14 cellular contexts compared by ENCODE assay signal in the genomic region with DNA sequence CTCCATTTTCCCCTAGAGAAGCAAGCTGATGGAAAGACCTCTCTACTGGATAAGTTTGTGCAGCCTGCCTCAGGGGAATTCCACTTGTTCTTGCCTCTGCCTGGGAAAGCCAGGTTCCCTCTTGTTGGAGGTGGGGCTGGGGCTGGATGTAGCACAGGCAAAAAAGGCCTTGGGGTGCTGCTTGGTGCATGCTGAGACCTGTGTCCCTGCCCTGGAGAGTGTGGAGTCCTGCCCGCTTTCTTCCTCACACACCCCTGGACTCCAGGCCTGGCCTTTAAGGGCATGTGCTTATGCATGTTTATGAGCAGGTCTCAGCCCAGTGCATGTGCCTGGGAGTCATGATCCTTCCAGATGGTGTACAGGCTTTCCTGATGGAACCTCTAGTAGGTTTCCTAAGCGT. TPM values are rescaled to one million over a fixed set of nuclear protein-coding genes. Genes with fewer than 3 reads are reported as not detected.
A peak's percentile ranks its signal among the peaks of the same experiment; 100 is the strongest.
DNase-seq lines count a peak whose midpoint lies in the region; ATAC-seq and TF ChIP-seq lines count a peak whose summit lies in the region.
"Had no signal": no experiment of that assay in that cellular context is flagged by ENCODE, and none has a peak within 500 bp of the region (broad histone marks: within the 10 kb centered on the region; RNA-seq: fewer than 3 reads in every experiment).

No MANE protein-coding gene starts in this region.

- peaks cover 12% of the 10 kb centered on the region for H3K4me1 Mint-ChIP-seq in activated naive CD4-positive, alpha-beta T cell treated with anti-CD3 and anti-CD28 coated beads for 36 hours (ENCODE audit: low read depth)

- H3K4me2 ChIP-seq in mammary epithelial cell (ENCODE audit: insufficient read depth, low read depth, low read length), result peak overlapping the region; percentile 56

- H4K20me1 ChIP-seq in mammary epithelial cell (ENCODE audit: insufficient read depth, low read length), result no peaks in the 10 kb centered on the region

- peaks cover 71% of the 10 kb centered on the region for H3K79me2 ChIP-seq in mammary epithelial cell (ENCODE audit: insufficient read depth, low read length)

- TF ChIP-seq POLR2A in vagina (IDR thresholded peaks at IDR 0.05), result no peak

- H3K9me3 ChIP-seq in mammary epithelial cell (replicated peaks; ENCODE audit: insufficient read depth, low read length), result no peaks in the 10 kb centered on the region
- no peaks in the 10 kb centered on the region for H3K9me3 ChIP-seq in mucosa of descending colon
- no peaks in the 10 kb centered on the region for H3K9me3 ChIP-seq in vagina
- H3K9me3 ChIP-seq: spleen had no signal

- H3K4me3 Mint-ChIP-seq in activated naive CD4-positive, alpha-beta T cell treated with anti-CD3 and anti-CD28 coated beads for 36 hours, result no peak overlapping the region
- H3K4me3 Mint-ChIP-seq: activated T-cell treated with anti-CD3 and anti-CD28 coated beads, Interleukin-2, amount 50 U/mL, for 4 hours; natural killer cell had no signal

- peak overlapping the region; percentile 72 to 93 for H3K27ac Mint-ChIP-seq in activated naive CD4-positive, alpha-beta T cell treated with anti-CD3 and anti-CD28 coated beads, Interleukin-2, amount 50 U/mL, for 72 hours
- H3K27ac Mint-ChIP-seq in activated naive CD4-positive, alpha-beta T cell treated with anti-CD3 and anti-CD28 coated beads for 36 hours, result no peak overlapping the region

- no peaks in the 10 kb centered on the region for H3K9me3 Mint-ChIP-seq in activated naive CD4-positive, alpha-beta T cell treated with anti-CD3 and anti-CD28 coated beads, Interleukin-2, amount 50 U/mL, for 72 hours
- H3K9me3 Mint-ChIP-seq in activated naive CD4-positive, alpha-beta T cell treated with anti-CD3 and anti-CD28 coated beads for 36 hours, result no peaks in the 10 kb centered on the region
- H3K9me3 Mint-ChIP-seq: activated T-cell treated with anti-CD3 and anti-CD28 coated beads, Interleukin-2, amount 50 U/mL, for 4 hours; natural killer cell had no signal

- H3K27ac ChIP-seq in mammary epithelial cell (ENCODE audit: insufficient read depth, low read depth, low read length), result peak overlapping the region; percentile 98
- peak overlapping the region; percentile 72 for H3K27ac ChIP-seq in vagina
- H3K27ac ChIP-seq: spleen, VCaP had no signal

- dilution Hi-C loops in mammary epithelial cell (cut with HindIII; ENCODE audit: low sequenced_read_pairs), result no loop called here

- intact Hi-C loops in activated naive CD4-positive, alpha-beta T cell treated with anti-CD3 and anti-CD28 coated beads for 36 hours (cut with micrococcal nuclease), result no loop called here
- intact Hi-C loops in mammary epithelial cell (cut with micrococcal nuclease) (loop anchor here (1.0 kb wide), 1 partner anchor 15 kb away; no protein-coding TSS in a partner anchor), mucosa of descending colon (cut with DNase I, micrococcal nuclease) (no loop called here), vagina (cut with DNase I) (no loop called here)

- peak overlapping the region; percentile 80 for H3K9ac ChIP-seq in mammary epithelial cell (ENCODE audit: insufficient read depth, low read length)

- no peak for TF ChIP-seq CTCF in mammary epithelial cell (conservative IDR thresholded peaks at IDR 0.05 in 1 of 2, IDR thresholded peaks at IDR 0.05 in 1 of 2; ENCODE audit: extremely low read depth in 1 of 2, insufficient read depth in 1 of 2, low read depth in 1 of 2, low read length in 2 of 2)
- TF ChIP-seq CTCF in mucosa of descending colon (IDR thresholded peaks at IDR 0.05), result no peak
- no peak for TF ChIP-seq CTCF in vagina (IDR thresholded peaks at IDR 0.05)

- DNase-seq in activated naive CD4-positive, alpha-beta T cell treated with anti-CD3 and anti-CD28 coated beads, Interleukin-2, amount 50 U/mL, for 72 hours (ENCODE audit: low spot score in 2 of 2), result no peak
- DNase-seq in activated naive CD4-positive, alpha-beta T cell treated with anti-CD3 and anti-CD28 coated beads for 36 hours, result no peak
- DNase-seq in mammary epithelial cell (peak; percentile 99), mucosa of descending colon (no peak), vagina (ENCODE audit: extremely low spot score in 2 of 2) (peak in 1 of 2 donors; percentile 89)
- DNase-seq: activated T-cell treated with anti-CD3 and anti-CD28 coated beads, Interleukin-2, amount 50 U/mL, for 4 hours; EL; natural killer cell; NCI-H187; spleen had no signal

- BruUV-seq in mammary epithelial cell (replicated peaks; lab: Mats Ljungman, UMichigan), result no TSS peak

- 10% methylated on average over 2 of the region's 2 CpGs for WGBS in mammary epithelial cell (ENCODE audit: low coverage, missing lambda C conversion rate)

- CTCF ChIA-PET in activated naive CD4-positive, alpha-beta T cell treated with anti-CD3 and anti-CD28 coated beads for 36 hours (lab: Charles Lee), result interaction anchor here (4.3 kb wide), 1 partner anchor 30 kb away, joined by 36 read pairs; the partner anchor contains the start of gene MAPKBP1
- CTCF ChIA-PET in mammary epithelial cell (lab: Charles Lee; ENCODE audit: low non-redundant PET), result interaction anchor here (0.6 to 1.0 kb wide), 2 partner anchors 30 kb away, joined by 3 to 5 read pairs; partner anchors contain the start of gene MAPKBP1

- H3K27me3 ChIP-seq in mammary epithelial cell (ENCODE audit: insufficient read depth, low read length) (no peaks in the 10 kb centered on the region), vagina (no peaks in the 10 kb centered on the region)
- H3K27me3 ChIP-seq: spleen had no signal

- peaks cover 7 to 8% of the 10 kb centered on the region in 2 donors for H3K36me3 Mint-ChIP-seq in activated naive CD4-positive, alpha-beta T cell treated with anti-CD3 and anti-CD28 coated beads, Interleukin-2, amount 50 U/mL, for 72 hours
- peaks cover 4% of the 10 kb centered on the region for H3K36me3 Mint-ChIP-seq in activated naive CD4-positive, alpha-beta T cell treated with anti-CD3 and anti-CD28 coated beads for 36 hours (ENCODE audit: low read depth)
- H3K36me3 Mint-ChIP-seq: natural killer cell had no signal

- peaks cover 78% of the 10 kb centered on the region for H3K4me1 ChIP-seq in mammary epithelial cell (ENCODE audit: insufficient read depth, low read length)
- H3K4me1 ChIP-seq in mucosa of descending colon (ENCODE audit: low read depth), result no peaks in the 10 kb centered on the region
- H3K4me1 ChIP-seq in vagina, result peaks cover 48% of the 10 kb centered on the region

- no peaks in the 10 kb centered on the region for H3K27me3 Mint-ChIP-seq in activated naive CD4-positive, alpha-beta T cell treated with anti-CD3 and anti-CD28 coated beads for 36 hours (ENCODE audit: low read depth)

- in situ Hi-C loops in mammary epithelial cell (cut with MboI; ENCODE audit: low sequenced_read_pairs in 2 of 2), result no loop called here

- no peak for ATAC-seq in activated naive CD4-positive, alpha-beta T cell treated with anti-CD3 and anti-CD28 coated beads, Interleukin-2, amount 50 U/mL, for 72 hours
- ATAC-seq in mucosa of descending colon (peak; percentile 16), GM19397 (IDR thresholded peaks at IDR 0.05; ENCODE audit: unreplicated experiment) (no peak), GM18861 (IDR thresholded peaks at IDR 0.05; ENCODE audit: unreplicated experiment) (no peak), GM19351 (IDR thresholded peaks at IDR 0.05; ENCODE audit: unreplicated experiment) (no peak)
- ATAC-seq: natural killer cell had no signal

- no peak overlapping the region for H3K4me3 ChIP-seq in mammary epithelial cell (replicated peaks in 1 of 3; ENCODE audit: insufficient read depth in 1 of 3, low read depth in 2 of 3, low read length in 3 of 3)
- no peak overlapping the region for H3K4me3 ChIP-seq in mucosa of descending colon
- H3K4me3 ChIP-seq in vagina, result no peak overlapping the region
- H3K4me3 ChIP-seq: spleen had no signal

- H3K36me3 ChIP-seq in mammary epithelial cell (ENCODE audit: insufficient read depth, low read length) (peaks cover 9% of the 10 kb centered on the region), mucosa of descending colon (ENCODE audit: low read depth) (no peaks in the 10 kb centered on the region), vagina (peaks cover 0 to 13% of the 10 kb centered on the region in 2 donors)

- no peak overlapping the region for H2AFZ ChIP-seq in mammary epithelial cell (ENCODE audit: low read depth, low read length)

RNA-seq across cellular contexts. Expression of gene JMJD7, which starts 23.5 kb away (rescaled TPM):
- total RNA-seq in activated naive CD4-positive, alpha-beta T cell treated with anti-CD3 and anti-CD28 coated beads, Interleukin-2, amount 50 U/mL, for 72 hours, result 10 to 100 TPM; 13.5 to 17.7 TPM
- total RNA-seq in activated naive CD4-positive, alpha-beta T cell treated with anti-CD3 and anti-CD28 coated beads for 36 hours, result 10 to 100 TPM; 18.7 to 19.8 TPM
- 10 to 100 TPM in 1 of 2 donors, 1 to 10 TPM in 1; 5.8 to 22.3 TPM for total RNA-seq in mammary epithelial cell
- 21.5 TPM for polyA plus RNA-seq in mammary epithelial cell
- polyA minus RNA-seq in mammary epithelial cell, result 6.9 TPM
- total RNA-seq in mucosa of descending colon, result 10 to 100 TPM in 2 of 3 donors, 1 to 10 TPM in 1; 9.8 to 15.2 (median 10.8) TPM
- total RNA-seq in vagina, result 26.3 TPM

RNA-seq across cellular contexts. Expression of gene MAPKBP1, which starts 30.1 kb away (rescaled TPM):
- total RNA-seq in activated naive CD4-positive, alpha-beta T cell treated with anti-CD3 and anti-CD28 coated beads, Interleukin-2, amount 50 U/mL, for 72 hours, result 10 to 100 TPM; 31.0 to 31.3 TPM
- total RNA-seq in activated naive CD4-positive, alpha-beta T cell treated with anti-CD3 and anti-CD28 coated beads for 36 hours, result 10 to 100 TPM; 13.8 to 13.9 TPM
- total RNA-seq in mammary epithelial cell, result 100 to 1,000 TPM in 1 of 2 donors, 10 to 100 TPM in 1; 41.3 to 109 TPM
- polyA plus RNA-seq in mammary epithelial cell, result 13.2 TPM
- polyA minus RNA-seq in mammary epithelial cell, result 128 TPM
- 10 to 100 TPM; 15.2 to 35.5 (median 16.0) TPM for total RNA-seq in mucosa of descending colon
- total RNA-seq in vagina, result 35.8 TPM

RNA-seq across cellular contexts. Expression of gene PLA2G4B, which starts 34.3 kb away (rescaled TPM):
- total RNA-seq in activated naive CD4-positive, alpha-beta T cell treated with anti-CD3 and anti-CD28 coated beads, Interleukin-2, amount 50 U/mL, for 72 hours, result 1 to 10 TPM; 8.3 to 9.4 TPM
- total RNA-seq in activated naive CD4-positive, alpha-beta T cell treated with anti-CD3 and anti-CD28 coated beads for 36 hours, result 1 to 10 TPM; 9.0 to 9.7 TPM
- 10 to 100 TPM in 1 of 2 donors, 1 to 10 TPM in 1; 1.5 to 11.2 TPM for total RNA-seq in mammary epithelial cell
- 3.8 TPM for polyA plus RNA-seq in mammary epithelial cell
- polyA minus RNA-seq in mammary epithelial cell, result 2.0 TPM
- 1 to 10 TPM; 5.2 to 9.7 (median 6.4) TPM for total RNA-seq in mucosa of descending colon
- total RNA-seq in vagina, result 34.1 TPM
